Comparison of ENCODE assay signal across 21 cellular contexts in genomic region chr11:331332-332060, GRCh38. TPM values are rescaled to one million over a fixed set of nuclear protein-coding genes. Genes with fewer than 3 reads are reported as not detected.
A peak's percentile ranks its signal among the peaks of the same experiment; 100 is the strongest.
DNase-seq lines count a peak whose midpoint lies in the region; ATAC-seq and TF ChIP-seq lines count a peak whose summit lies in the region.
"Had no signal": no experiment of that assay in that cellular context is flagged by ENCODE, and none has a peak within 500 bp of the region (broad histone marks: within the 10 kb centered on the region; RNA-seq: fewer than 3 reads in every experiment).

No MANE protein-coding gene starts in this region.

- no peaks in the 10 kb centered on the region for H3K27me3 ChIP-seq in Loucy (ENCODE audit: insufficient read depth, low read length, poor library complexity, severe bottlenecking)
- H3K27me3 ChIP-seq in neural progenitor cell: no peaks in the 10 kb centered on the region
- H3K27me3 ChIP-seq in mammary epithelial cell (ENCODE audit: insufficient read depth, low read length): no peaks in the 10 kb centered on the region
- H3K27me3 ChIP-seq: breast epithelium had no signal

- no peak for TF ChIP-seq CTCF in Loucy (conservative IDR thresholded peaks at IDR 0.05; ENCODE audit: low read length)
- no peak for TF ChIP-seq CTCF in neural progenitor cell (IDR thresholded peaks at IDR 0.05)
- TF ChIP-seq CTCF in mammary epithelial cell (conservative IDR thresholded peaks at IDR 0.05 in 1 of 2, IDR thresholded peaks at IDR 0.05 in 1 of 2; ENCODE audit: extremely low read depth in 1 of 2, insufficient read depth in 1 of 2, low read depth in 1 of 2, low read length in 2 of 2): no peak
- no peak for TF ChIP-seq CTCF in GM10266 (IDR thresholded peaks at IDR 0.05; ENCODE audit: control insufficient read depth, insufficient read depth, low read depth, missing control alignments)

- H3K9me3 ChIP-seq in Loucy (ENCODE audit: insufficient read depth, low read depth, low read length): no peaks in the 10 kb centered on the region
- no peaks in the 10 kb centered on the region for H3K9me3 ChIP-seq in neural progenitor cell (ENCODE audit: low read depth)
- no peaks in the 10 kb centered on the region for H3K9me3 ChIP-seq in mammary epithelial cell (replicated peaks; ENCODE audit: insufficient read depth, low read length)
- H3K9me3 ChIP-seq: breast epithelium, HAP-1 had no signal

- intact Hi-C loops in mammary epithelial cell (cut with micrococcal nuclease): no loop called here

- no TSS peak for BruUV-seq in mammary epithelial cell (replicated peaks; lab: Mats Ljungman, UMichigan)

- no peaks in the 10 kb centered on the region for H3K36me3 ChIP-seq in Loucy (ENCODE audit: insufficient read depth, low read length)
- no peaks in the 10 kb centered on the region for H3K36me3 ChIP-seq in neural progenitor cell
- H3K36me3 ChIP-seq in mammary epithelial cell (ENCODE audit: insufficient read depth, low read length): no peaks in the 10 kb centered on the region
- H3K36me3 ChIP-seq: breast epithelium, HAP-1 had no signal

- H3K4me3 ChIP-seq in Loucy (ENCODE audit: low read length, poor library complexity, severe bottlenecking) (peak overlapping the region; percentile 88), neural progenitor cell (no peak overlapping the region), mammary epithelial cell (replicated peaks in 1 of 3; ENCODE audit: insufficient read depth in 1 of 3, low read depth in 2 of 3, low read length in 3 of 3) (no peak overlapping the region)
- H3K4me3 ChIP-seq: breast epithelium, HAP-1 had no signal

- CTCF ChIA-PET in activated CD8-positive, alpha-beta memory T cell treated with anti-CD3 and anti-CD28 coated beads, Interleukin-2, amount 10 ng/mL, durations not matched to agents 7 days and 5 days (lab: Charles Lee): interaction anchor here (1.3 kb wide), 1 partner anchor 18 kb away, joined by 3 read pairs; no protein-coding TSS in a partner anchor
- CTCF ChIA-PET in mammary epithelial cell (lab: Charles Lee; ENCODE audit: low non-redundant PET): no interaction called here

- 72% methylated on average over 15 of the region's 20 CpGs for WGBS in mammary epithelial cell (ENCODE audit: low coverage, missing lambda C conversion rate)

- H3K27me3 Mint-ChIP-seq in activated CD8-positive, alpha-beta memory T cell treated with anti-CD3 and anti-CD28 coated beads, Interleukin-2, amount 10 ng/mL, durations not matched to agents 7 days and 5 days: peaks cover 20% of the 10 kb centered on the region
- no peaks in the 10 kb centered on the region for H3K27me3 Mint-ChIP-seq in central memory CD8-positive, alpha-beta T cell
- peaks cover 11% of the 10 kb centered on the region for H3K27me3 Mint-ChIP-seq in neural progenitor cell (ENCODE audit: insufficient read depth, low read depth)

- H2AFZ ChIP-seq in Loucy (ENCODE audit: low read length) (no peak overlapping the region), neural progenitor cell (replicated peaks) (no peak overlapping the region), mammary epithelial cell (ENCODE audit: low read depth, low read length) (no peak overlapping the region)

- H3F3A ChIP-seq in Loucy (ENCODE audit: low read depth) (peaks cover 49% of the 10 kb centered on the region), neural progenitor cell (ENCODE audit: low read depth) (peaks cover 28% of the 10 kb centered on the region)

- no peaks in the 10 kb centered on the region for H3K9me3 Mint-ChIP-seq in activated CD8-positive, alpha-beta memory T cell treated with anti-CD3 and anti-CD28 coated beads, Interleukin-2, amount 10 ng/mL, durations not matched to agents 7 days and 5 days (ENCODE audit: low read depth)
- no peaks in the 10 kb centered on the region for H3K9me3 Mint-ChIP-seq in central memory CD8-positive, alpha-beta T cell
- peaks cover 25% of the 10 kb centered on the region for H3K9me3 Mint-ChIP-seq in neural progenitor cell

- H3K79me2 ChIP-seq in Loucy (ENCODE audit: insufficient read depth, low read length) (peaks cover 59% of the 10 kb centered on the region), neural progenitor cell (ENCODE audit: low read depth) (no peaks in the 10 kb centered on the region), mammary epithelial cell (ENCODE audit: insufficient read depth, low read length) (no peaks in the 10 kb centered on the region)

- peak overlapping the region; percentile 82 for H3K4me2 ChIP-seq in Loucy (ENCODE audit: low read depth, low read length, poor library complexity, severe bottlenecking)
- no peak overlapping the region for H3K4me2 ChIP-seq in neural progenitor cell
- no peak overlapping the region for H3K4me2 ChIP-seq in mammary epithelial cell (ENCODE audit: insufficient read depth, low read depth, low read length)

- H3K27ac ChIP-seq in neural progenitor cell (no peak overlapping the region), mammary epithelial cell (ENCODE audit: insufficient read depth, low read depth, low read length) (no peak overlapping the region)
- H3K27ac ChIP-seq: breast epithelium had no signal

- H4K20me1 ChIP-seq in Loucy (ENCODE audit: insufficient read depth, low read length, poor library complexity, severe bottlenecking) (no peaks in the 10 kb centered on the region), neural progenitor cell (ENCODE audit: low read depth) (no peaks in the 10 kb centered on the region), mammary epithelial cell (ENCODE audit: insufficient read depth, low read length) (no peaks in the 10 kb centered on the region)

- ATAC-seq in activated CD8-positive, alpha-beta memory T cell treated with anti-CD3 and anti-CD28 coated beads, Interleukin-2, amount 10 ng/mL, durations not matched to agents 7 days and 5 days: no peak
- no peak for ATAC-seq in central memory CD8-positive, alpha-beta T cell (replicated peaks; ENCODE audit: extremely low read depth, poor library complexity, severe bottlenecking)

- peaks cover 58% of the 10 kb centered on the region for H3K4me1 Mint-ChIP-seq in activated CD8-positive, alpha-beta memory T cell treated with anti-CD3 and anti-CD28 coated beads, Interleukin-2, amount 10 ng/mL, durations not matched to agents 7 days and 5 days
- peaks cover 50% of the 10 kb centered on the region for H3K4me1 Mint-ChIP-seq in central memory CD8-positive, alpha-beta T cell
- H3K4me1 Mint-ChIP-seq in neural progenitor cell: peaks cover 59% of the 10 kb centered on the region

- DNase-seq in activated CD8-positive, alpha-beta memory T cell treated with anti-CD3 and anti-CD28 coated beads, Interleukin-2, amount 10 ng/mL, durations not matched to agents 7 days and 5 days: peak; percentile 45
- no peak for DNase-seq in activated CD8-positive, alpha-beta memory T cell treated with anti-CD3 and anti-CD28 coated beads, Interleukin-2, amount 50 U/mL, for 4 hours
- no peak for DNase-seq in central memory CD8-positive, alpha-beta T cell (ENCODE audit: low spot score in 2 of 2)
- DNase-seq in neural progenitor cell (ENCODE audit: low spot score) (no peak), NCI-H774 (lab: John Stamatoyannopoulos, UW) (no peak), mammary epithelial cell (no peak), GM10266 (ENCODE audit: extremely low spot score) (no peak)
- DNase-seq: ACHN; activated CD4-positive, CD25-positive, alpha-beta regulatory T cell treated with anti-CD3 and anti-CD28 coated beads, Interleukin-2, amount 50 U/mL, for 72 hours; activated naive CD4-positive, alpha-beta T cell treated with Interleukin-2 at 50 U/mL for 16 hours; DMS153; effector memory CD4-positive, alpha-beta T cell; Kasumi-1; mesenchymal stem cell; NCI-H187 treated with DMSO at 0.1 percent for 48 hours; NCI-H510A treated with DMSO at 0.1 percent for 48 hours had no signal

- in situ Hi-C loops in mammary epithelial cell (cut with MboI; ENCODE audit: low sequenced_read_pairs in 2 of 2): no loop called here

- no peaks in the 10 kb centered on the region for H3K9me2 ChIP-seq in Loucy (replicated peaks; ENCODE audit: low read depth, low read length)

- dilution Hi-C loops in mammary epithelial cell (cut with HindIII; ENCODE audit: low sequenced_read_pairs): loop anchor here (5.0 to 10.0 kb wide), 3 partner anchors 46 to 106 kb away; no protein-coding TSS in a partner anchor

- H3K9ac ChIP-seq in Loucy (ENCODE audit: low read depth, low read length, poor library complexity, severe bottlenecking) (peak overlapping the region; percentile 96), neural progenitor cell (no peak overlapping the region), mammary epithelial cell (ENCODE audit: insufficient read depth, low read length) (no peak overlapping the region)

- no peak overlapping the region for H3K4me3 Mint-ChIP-seq in activated CD8-positive, alpha-beta memory T cell treated with anti-CD3 and anti-CD28 coated beads, Interleukin-2, amount 10 ng/mL, durations not matched to agents 7 days and 5 days
- H3K4me3 Mint-ChIP-seq in central memory CD8-positive, alpha-beta T cell: peak overlapping the region; percentile 72
- no peak overlapping the region for H3K4me3 Mint-ChIP-seq in neural progenitor cell

- H3K27ac Mint-ChIP-seq in activated CD8-positive, alpha-beta memory T cell treated with anti-CD3 and anti-CD28 coated beads, Interleukin-2, amount 10 ng/mL, durations not matched to agents 7 days and 5 days: peak overlapping the region; percentile 64
- H3K27ac Mint-ChIP-seq in central memory CD8-positive, alpha-beta T cell (ENCODE audit: low read depth): peak overlapping the region; percentile 86
- H3K27ac Mint-ChIP-seq in neural progenitor cell: peak overlapping the region; percentile 78

- peaks cover 2% of the 10 kb centered on the region for H3K36me3 Mint-ChIP-seq in activated CD8-positive, alpha-beta memory T cell treated with anti-CD3 and anti-CD28 coated beads, Interleukin-2, amount 10 ng/mL, durations not matched to agents 7 days and 5 days
- peaks cover 1% of the 10 kb centered on the region for H3K36me3 Mint-ChIP-seq in central memory CD8-positive, alpha-beta T cell (ENCODE audit: insufficient read depth)
- H3K36me3 Mint-ChIP-seq in neural progenitor cell: peaks cover 4% of the 10 kb centered on the region

- H3K4me1 ChIP-seq in Loucy (ENCODE audit: insufficient read depth, low read length, poor library complexity, severe bottlenecking): peaks cover 83% of the 10 kb centered on the region
- H3K4me1 ChIP-seq in neural progenitor cell: peaks cover 33% of the 10 kb centered on the region
- no peaks in the 10 kb centered on the region for H3K4me1 ChIP-seq in mammary epithelial cell (ENCODE audit: insufficient read depth, low read length)
- H3K4me1 ChIP-seq: HAP-1 had no signal

RNA-seq across cellular contexts. Expression of gene IFITM3, which starts 10.8 kb away (rescaled TPM):
- 100 to 1,000 TPM in 1 of 2 experiments, 10 to 100 TPM in 1; 53.7 to 166 TPM for total RNA-seq in activated CD8-positive, alpha-beta memory T cell treated with anti-CD3 and anti-CD28 coated beads, Interleukin-2, amount 10 ng/mL, durations not matched to agents 7 days and 5 days
- total RNA-seq in neural progenitor cell (ENCODE audit: low replicate concordance) (19.8 and 61.7 TPM in 2 replicates), mammary epithelial cell (100 to 1,000 TPM in 1 of 2 donors, 10 to 100 TPM in 1; 58.7 to 211 TPM)
- 230 TPM for polyA plus RNA-seq in mammary epithelial cell
- polyA minus RNA-seq in mammary epithelial cell: 231 TPM

RNA-seq across cellular contexts. Expression of gene IFITM1, which starts 17.7 kb away (rescaled TPM):
- 100 to 1,000 TPM; 459 to 909 TPM for total RNA-seq in activated CD8-positive, alpha-beta memory T cell treated with anti-CD3 and anti-CD28 coated beads, Interleukin-2, amount 10 ng/mL, durations not matched to agents 7 days and 5 days
- total RNA-seq in neural progenitor cell (ENCODE audit: low replicate concordance) (13.3 and 48.6 TPM in 2 replicates), mammary epithelial cell (1 to 10 TPM; 1.7 to 2.8 TPM)
- polyA plus RNA-seq in mammary epithelial cell: 5.1 TPM
- 2.0 TPM for polyA minus RNA-seq in mammary epithelial cell

RNA-seq across cellular contexts. Expression of gene IFITM2, which starts 23.9 kb away (rescaled TPM):
- 1,000 to 10,000 TPM in 1 of 2 experiments, 100 to 1,000 TPM in 1; 646 to 1,401 TPM for total RNA-seq in activated CD8-positive, alpha-beta memory T cell treated with anti-CD3 and anti-CD28 coated beads, Interleukin-2, amount 10 ng/mL, durations not matched to agents 7 days and 5 days
- total RNA-seq in neural progenitor cell (ENCODE audit: low replicate concordance) (10.5 and 63.9 TPM in 2 replicates), mammary epithelial cell (10 to 100 TPM in 1 of 2 donors, 1 to 10 TPM in 1; 4.7 to 29.1 TPM)
- 37.8 TPM for polyA plus RNA-seq in mammary epithelial cell
- polyA minus RNA-seq in mammary epithelial cell: 92.3 TPM

RNA-seq across cellular contexts. Expression of gene IFITM5, which starts 32.2 kb away (rescaled TPM):
- total RNA-seq in activated CD8-positive, alpha-beta memory T cell treated with anti-CD3 and anti-CD28 coated beads, Interleukin-2, amount 10 ng/mL, durations not matched to agents 7 days and 5 days: not detected
- not detected in 2 replicates for total RNA-seq in neural progenitor cell (ENCODE audit: low replicate concordance)
- not detected for total RNA-seq in mammary epithelial cell
- polyA plus RNA-seq in mammary epithelial cell: not detected
- polyA minus RNA-seq in mammary epithelial cell: not detected
- total RNA-seq: breast epithelium, frontal cortex, osteocyte had no signal

RNA-seq across cellular contexts. Expression of gene B4GALNT4, which starts 37.8 kb away (rescaled TPM):
- total RNA-seq in activated CD8-positive, alpha-beta memory T cell treated with anti-CD3 and anti-CD28 coated beads, Interleukin-2, amount 10 ng/mL, durations not matched to agents 7 days and 5 days: under 1 TPM in 1 of 2 experiments, not detected in 1; 0.32 TPM
- total RNA-seq in neural progenitor cell (ENCODE audit: low replicate concordance) (16.4 and 110 TPM in 2 replicates), mammary epithelial cell (10 to 100 TPM in 1 of 2 donors, 1 to 10 TPM in 1; 1.5 to 16.2 TPM)
- 7.6 TPM for polyA plus RNA-seq in mammary epithelial cell
- 5.0 TPM for polyA minus RNA-seq in mammary epithelial cell
